In genomic region chr22:28051787-28052356, GRCh38 we compare ENCODE assay signal across 8 cellular contexts.
DNase-seq lines count a peak whose midpoint lies in the region; ATAC-seq lines count a peak whose summit lies in the region.

No MANE protein-coding gene starts in this region.

- DNase-seq in NOMO-1 (lab: John Stamatoyannopoulos, UW; ENCODE audit: unreplicated experiment in 2 of 2), result peak; percentile 2 to 12
- no peak for DNase-seq in NOMO-1 treated with dmso at 0.1 percent for 144 hours (lab: John Stamatoyannopoulos, UW; ENCODE audit: unreplicated experiment)
- peak; percentile 20 to 25 for DNase-seq in NCI-H187 (lab: John Stamatoyannopoulos, UW)
- DNase-seq in activated CD8-positive, alpha-beta memory T cell treated with anti-CD3 and anti-CD28 coated beads, Interleukin-2, amount 50 U/mL, for 48 hours, result peak; percentile 69
- peak; percentile 6 for DNase-seq in germinal center (ENCODE audit: low spot score)
- DNase-seq in pons (ENCODE audit: low spot score), result peak; percentile 61

- no peak for ATAC-seq in GM21786 (IDR thresholded peaks at IDR 0.05; ENCODE audit: unreplicated experiment)
- no peak for ATAC-seq in GM18502 (IDR thresholded peaks at IDR 0.05; ENCODE audit: poor library complexity, unreplicated experiment)
